26 cellular contexts compared by ENCODE assay signal in the genomic region with DNA sequence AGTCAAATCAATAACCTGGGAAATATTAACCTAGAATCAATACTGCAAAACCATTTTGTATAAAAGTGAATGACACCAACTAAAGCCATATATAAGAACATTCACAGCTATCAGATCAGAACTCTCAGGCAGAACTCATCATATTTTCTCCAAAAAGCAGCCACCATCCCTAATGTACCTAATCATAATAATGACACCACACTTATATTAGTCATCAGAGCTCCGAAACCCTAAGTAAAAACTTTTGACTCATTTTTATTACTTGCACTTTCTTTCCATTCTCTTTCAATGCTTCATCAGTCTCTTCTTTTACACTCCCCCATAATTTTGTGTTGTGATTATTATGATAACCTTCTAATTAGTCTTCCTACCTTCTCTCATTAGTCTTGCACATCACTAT. TPM values are rescaled to one million over a fixed set of nuclear protein-coding genes. Genes with fewer than 3 reads are reported as not detected.
"Had no signal": no experiment of that assay in that cellular context is flagged by ENCODE, and none has a peak within 500 bp of the region (broad histone marks: within the 10 kb centered on the region; RNA-seq: fewer than 3 reads in every experiment).

No MANE protein-coding gene starts in this region.

- H3K4me1 Mint-ChIP-seq: activated CD8-positive, alpha-beta memory T cell treated with anti-CD3 and anti-CD28 coated beads, Interleukin-2, amount 10 ng/mL, durations not matched to agents 7 days and 5 days; central memory CD8-positive, alpha-beta T cell; immature natural killer cell had no signal

- H3K36me3 ChIP-seq: lower lobe of right lung, prostate gland had no signal

- DNase-seq: activated CD4-positive, alpha-beta T cell treated with anti-CD3 and anti-CD28 coated beads, Interleukin-2, amount 50 U/mL, for 4 hours; activated CD4-positive, CD25-positive, alpha-beta regulatory T cell; activated CD8-positive, alpha-beta memory T cell treated with anti-CD3 and anti-CD28 coated beads, Interleukin-2, amount 10 ng/mL, durations not matched to agents 7 days and 5 days; activated effector memory CD4-positive, alpha-beta T cell treated with anti-CD3 and anti-CD28 coated beads, Interleukin-2, amount 50 U/mL, for 16 hours; activated T-cell treated with anti-CD3 and anti-CD28 coated beads, Interleukin-2, amount 50 U/mL, for 1 hour; amniotic stem cell; effector CD4-positive, alpha-beta T cell; head of caudate nucleus; immature natural killer cell; left cardiac atrium; lower lobe of right lung; midbrain; right cardiac atrium; stomach; T-helper 2 cell had no signal

- H3K27ac ChIP-seq: coronary artery, lower lobe of right lung, prostate gland, stomach had no signal

- H3K4me2 ChIP-seq: smooth muscle cell had no signal

- H3K27ac Mint-ChIP-seq: activated CD8-positive, alpha-beta memory T cell treated with anti-CD3 and anti-CD28 coated beads, Interleukin-2, amount 10 ng/mL, durations not matched to agents 7 days and 5 days; activated naive CD4-positive, alpha-beta T cell treated with anti-CD3 and anti-CD28 coated beads, Interleukin-2, amount 50 U/mL, for 24 hours; immature natural killer cell had no signal

- H3K27me3 ChIP-seq: stomach had no signal

- H3K27me3 Mint-ChIP-seq: activated CD8-positive, alpha-beta memory T cell treated with anti-CD3 and anti-CD28 coated beads, Interleukin-2, amount 10 ng/mL, durations not matched to agents 7 days and 5 days; activated naive CD4-positive, alpha-beta T cell treated with anti-CD3 and anti-CD28 coated beads, Interleukin-2, amount 50 U/mL, for 24 hours; central memory CD8-positive, alpha-beta T cell had no signal

- H3K4me1 ChIP-seq: lower lobe of right lung, prostate gland, stomach had no signal

- H3K4me3 ChIP-seq: coronary artery, lower lobe of right lung, prostate gland, smooth muscle cell, stomach had no signal

- H3K9me3 ChIP-seq: prostate gland had no signal

- H3K4me3 Mint-ChIP-seq: activated CD8-positive, alpha-beta memory T cell treated with anti-CD3 and anti-CD28 coated beads, Interleukin-2, amount 10 ng/mL, durations not matched to agents 7 days and 5 days; activated naive CD4-positive, alpha-beta T cell treated with anti-CD3 and anti-CD28 coated beads, Interleukin-2, amount 50 U/mL, for 24 hours; central memory CD8-positive, alpha-beta T cell; immature natural killer cell had no signal

RNA-seq across cellular contexts. Expression of gene INSL6, which starts 45.3 kb away (rescaled TPM):
- total RNA-seq: activated CD8-positive, alpha-beta memory T cell treated with anti-CD3 and anti-CD28 coated beads, Interleukin-2, amount 10 ng/mL, durations not matched to agents 7 days and 5 days; frontal cortex; left cardiac atrium; lower lobe of right lung; myocyte; omental fat pad; right cardiac atrium; smooth muscle cell; stomach; urinary bladder had no signal
- polyA plus RNA-seq: immature natural killer cell, neural cell, right cardiac atrium, smooth muscle cell, stomach, thymus, urinary bladder had no signal
